1 cellular context compared by ENCODE assay signal in the genomic region with DNA sequence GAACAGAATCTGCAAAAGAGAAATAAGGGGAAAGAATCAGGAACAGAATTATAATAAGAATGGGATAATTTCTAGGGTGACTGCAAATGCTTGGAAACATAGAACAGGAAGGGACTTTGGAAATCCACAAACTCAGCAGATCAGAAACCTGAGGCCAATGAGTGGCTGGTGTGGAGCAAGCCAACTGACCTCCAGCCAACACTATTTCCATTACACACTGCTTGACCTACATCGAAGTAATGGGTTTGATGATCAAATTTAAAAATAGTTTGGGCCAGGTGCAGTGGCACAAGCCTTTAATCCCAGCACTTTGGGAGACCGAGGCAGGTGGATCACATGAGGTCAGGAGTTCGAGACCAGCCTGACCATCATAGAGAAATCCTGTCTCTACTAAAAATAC.
TF ChIP-seq lines count a peak whose summit lies in the region.

No MANE protein-coding gene starts in this region.

TF ChIP-seq in K562, 482 proteins besides CTCF, POLR2A, EP300 and RAD21 (continued from another document):
- TF ChIP-seq, protein P1, sequence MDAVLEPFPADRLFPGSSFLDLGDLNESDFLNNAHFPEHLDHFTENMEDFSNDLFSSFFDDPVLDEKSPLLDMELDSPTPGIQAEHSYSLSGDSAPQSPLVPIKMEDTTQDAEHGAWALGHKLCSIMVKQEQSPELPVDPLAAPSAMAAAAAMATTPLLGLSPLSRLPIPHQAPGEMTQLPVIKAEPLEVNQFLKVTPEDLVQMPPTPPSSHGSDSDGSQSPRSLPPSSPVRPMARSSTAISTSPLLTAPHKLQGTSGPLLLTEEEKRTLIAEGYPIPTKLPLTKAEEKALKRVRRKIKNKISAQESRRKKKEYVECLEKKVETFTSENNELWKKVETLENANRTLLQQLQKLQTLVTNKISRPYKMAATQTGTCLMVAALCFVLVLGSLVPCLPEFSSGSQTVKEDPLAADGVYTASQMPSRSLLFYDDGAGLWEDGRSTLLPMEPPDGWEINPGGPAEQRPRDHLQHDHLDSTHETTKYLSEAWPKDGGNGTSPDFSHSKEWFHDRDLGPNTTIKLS (IDR thresholded peaks at IDR 0.05; ENCODE audit: borderline replicate concordance, low read depth) = no peak
- no peak for TF ChIP-seq PRPF4 (IDR thresholded peaks at IDR 0.05; ENCODE audit: insufficient read depth, low read depth, low read length, poor library complexity, severe bottlenecking)
- TF ChIP-seq, protein P2, sequence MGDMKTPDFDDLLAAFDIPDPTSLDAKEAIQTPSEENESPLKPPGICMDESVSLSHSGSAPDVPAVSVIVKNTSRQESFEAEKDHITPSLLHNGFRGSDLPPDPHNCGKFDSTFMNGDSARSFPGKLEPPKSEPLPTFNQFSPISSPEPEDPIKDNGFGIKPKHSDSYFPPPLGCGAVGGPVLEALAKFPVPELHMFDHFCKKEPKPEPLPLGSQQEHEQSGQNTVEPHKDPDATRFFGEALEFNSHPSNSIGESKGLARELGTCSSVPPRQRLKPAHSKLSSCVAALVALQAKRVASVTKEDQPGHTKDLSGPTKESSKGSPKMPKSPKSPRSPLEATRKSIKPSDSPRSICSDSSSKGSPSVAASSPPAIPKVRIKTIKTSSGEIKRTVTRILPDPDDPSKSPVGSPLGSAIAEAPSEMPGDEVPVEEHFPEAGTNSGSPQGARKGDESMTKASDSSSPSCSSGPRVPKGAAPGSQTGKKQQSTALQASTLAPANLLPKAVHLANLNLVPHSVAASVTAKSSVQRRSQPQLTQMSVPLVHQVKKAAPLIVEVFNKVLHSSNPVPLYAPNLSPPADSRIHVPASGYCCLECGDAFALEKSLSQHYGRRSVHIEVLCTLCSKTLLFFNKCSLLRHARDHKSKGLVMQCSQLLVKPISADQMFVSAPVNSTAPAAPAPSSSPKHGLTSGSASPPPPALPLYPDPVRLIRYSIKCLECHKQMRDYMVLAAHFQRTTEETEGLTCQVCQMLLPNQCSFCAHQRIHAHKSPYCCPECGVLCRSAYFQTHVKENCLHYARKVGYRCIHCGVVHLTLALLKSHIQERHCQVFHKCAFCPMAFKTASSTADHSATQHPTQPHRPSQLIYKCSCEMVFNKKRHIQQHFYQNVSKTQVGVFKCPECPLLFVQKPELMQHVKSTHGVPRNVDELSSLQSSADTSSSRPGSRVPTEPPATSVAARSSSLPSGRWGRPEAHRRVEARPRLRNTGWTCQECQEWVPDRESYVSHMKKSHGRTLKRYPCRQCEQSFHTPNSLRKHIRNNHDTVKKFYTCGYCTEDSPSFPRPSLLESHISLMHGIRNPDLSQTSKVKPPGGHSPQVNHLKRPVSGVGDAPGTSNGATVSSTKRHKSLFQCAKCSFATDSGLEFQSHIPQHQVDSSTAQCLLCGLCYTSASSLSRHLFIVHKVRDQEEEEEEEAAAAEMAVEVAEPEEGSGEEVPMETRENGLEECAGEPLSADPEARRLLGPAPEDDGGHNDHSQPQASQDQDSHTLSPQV (IDR thresholded peaks at IDR 0.05) = 0 out of 2 replicates have a peak, but pooled peaks have one; percentile 26
- TF ChIP-seq ZNF584 (CRISPR knock-in tag; IDR thresholded peaks at IDR 0.05; ENCODE audit: low read depth) = 0 out of 2 replicates have a peak, but pooled peaks have one; percentile 36
- TF ChIP-seq HDGF (IDR thresholded peaks at IDR 0.05) = no peak
- no peak for TF ChIP-seq ZNF232 (CRISPR knock-in tag; IDR thresholded peaks at IDR 0.05)
- no peak for TF ChIP-seq CBFB (CRISPR knock-in tag; IDR thresholded peaks at IDR 0.05)
- no peak for TF ChIP-seq PHF8 (IDR thresholded peaks at IDR 0.05; ENCODE audit: borderline replicate concordance, low read length)
- TF ChIP-seq, protein P3, sequence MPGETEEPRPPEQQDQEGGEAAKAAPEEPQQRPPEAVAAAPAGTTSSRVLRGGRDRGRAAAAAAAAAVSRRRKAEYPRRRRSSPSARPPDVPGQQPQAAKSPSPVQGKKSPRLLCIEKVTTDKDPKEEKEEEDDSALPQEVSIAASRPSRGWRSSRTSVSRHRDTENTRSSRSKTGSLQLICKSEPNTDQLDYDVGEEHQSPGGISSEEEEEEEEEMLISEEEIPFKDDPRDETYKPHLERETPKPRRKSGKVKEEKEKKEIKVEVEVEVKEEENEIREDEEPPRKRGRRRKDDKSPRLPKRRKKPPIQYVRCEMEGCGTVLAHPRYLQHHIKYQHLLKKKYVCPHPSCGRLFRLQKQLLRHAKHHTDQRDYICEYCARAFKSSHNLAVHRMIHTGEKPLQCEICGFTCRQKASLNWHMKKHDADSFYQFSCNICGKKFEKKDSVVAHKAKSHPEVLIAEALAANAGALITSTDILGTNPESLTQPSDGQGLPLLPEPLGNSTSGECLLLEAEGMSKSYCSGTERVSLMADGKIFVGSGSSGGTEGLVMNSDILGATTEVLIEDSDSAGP (CRISPR knock-in tag; IDR thresholded peaks at IDR 0.05) = no peak
- TF ChIP-seq CXXC5 (CRISPR knock-in tag; IDR thresholded peaks at IDR 0.05) = peak; percentile 39; the same call in 1 of the 2 replicates
- TF ChIP-seq MEF2D (tag; conservative IDR thresholded peaks at IDR 0.05; ENCODE audit: low read depth) = no peak
- no peak for TF ChIP-seq CAMTA2 (CRISPR knock-in tag; conservative IDR thresholded peaks at IDR 0.05)
- TF ChIP-seq BMI1 (IDR thresholded peaks at IDR 0.05; ENCODE audit: low read length) = no peak
- no peak for TF ChIP-seq CBX3 (IDR thresholded peaks at IDR 0.05; ENCODE audit: borderline replicate concordance in 1 of 2, low read length in 2 of 2)
- TF ChIP-seq MECOM (CRISPR knock-in tag; IDR thresholded peaks at IDR 0.05) = peak; percentile 42; the same call in 1 of the 2 replicates
- TF ChIP-seq STAT5A (IDR thresholded peaks at IDR 0.05; ENCODE audit: borderline replicate concordance, low read length) = no peak
- TF ChIP-seq ZNF165 (CRISPR knock-in tag; IDR thresholded peaks at IDR 0.05; ENCODE audit: borderline replicate concordance) = 0 out of 2 replicates have a peak, but pooled peaks have one; percentile 33
- TF ChIP-seq, protein P4, sequence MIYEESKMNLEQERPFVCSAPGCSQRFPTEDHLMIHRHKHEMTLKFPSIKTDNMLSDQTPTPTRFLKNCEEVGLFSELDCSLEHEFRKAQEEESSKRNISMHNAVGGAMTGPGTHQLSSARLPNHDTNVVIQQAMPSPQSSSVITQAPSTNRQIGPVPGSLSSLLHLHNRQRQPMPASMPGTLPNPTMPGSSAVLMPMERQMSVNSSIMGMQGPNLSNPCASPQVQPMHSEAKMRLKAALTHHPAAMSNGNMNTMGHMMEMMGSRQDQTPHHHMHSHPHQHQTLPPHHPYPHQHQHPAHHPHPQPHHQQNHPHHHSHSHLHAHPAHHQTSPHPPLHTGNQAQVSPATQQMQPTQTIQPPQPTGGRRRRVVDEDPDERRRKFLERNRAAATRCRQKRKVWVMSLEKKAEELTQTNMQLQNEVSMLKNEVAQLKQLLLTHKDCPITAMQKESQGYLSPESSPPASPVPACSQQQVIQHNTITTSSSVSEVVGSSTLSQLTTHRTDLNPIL (CRISPR knock-in tag; IDR thresholded peaks at IDR 0.05) = no peak
- TF ChIP-seq DMBX1 (CRISPR knock-in tag; IDR thresholded peaks at IDR 0.05; ENCODE audit: borderline replicate concordance) = peak; percentile 86
- TF ChIP-seq, protein P5, sequence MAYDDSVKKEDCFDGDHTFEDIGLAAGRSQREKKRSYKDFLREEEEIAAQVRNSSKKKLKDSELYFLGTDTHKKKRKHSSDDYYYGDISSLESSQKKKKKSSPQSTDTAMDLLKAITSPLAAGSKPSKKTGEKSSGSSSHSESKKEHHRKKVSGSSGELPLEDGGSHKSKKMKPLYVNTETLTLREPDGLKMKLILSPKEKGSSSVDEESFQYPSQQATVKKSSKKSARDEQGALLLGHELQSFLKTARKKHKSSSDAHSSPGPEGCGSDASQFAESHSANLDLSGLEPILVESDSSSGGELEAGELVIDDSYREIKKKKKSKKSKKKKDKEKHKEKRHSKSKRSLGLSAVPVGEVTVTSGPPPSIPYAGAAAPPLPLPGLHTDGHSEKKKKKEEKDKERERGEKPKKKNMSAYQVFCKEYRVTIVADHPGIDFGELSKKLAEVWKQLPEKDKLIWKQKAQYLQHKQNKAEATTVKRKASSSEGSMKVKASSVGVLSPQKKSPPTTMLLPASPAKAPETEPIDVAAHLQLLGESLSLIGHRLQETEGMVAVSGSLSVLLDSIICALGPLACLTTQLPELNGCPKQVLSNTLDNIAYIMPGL (CRISPR knock-in tag; IDR thresholded peaks at IDR 0.05) = no peak
- TF ChIP-seq, protein P6, sequence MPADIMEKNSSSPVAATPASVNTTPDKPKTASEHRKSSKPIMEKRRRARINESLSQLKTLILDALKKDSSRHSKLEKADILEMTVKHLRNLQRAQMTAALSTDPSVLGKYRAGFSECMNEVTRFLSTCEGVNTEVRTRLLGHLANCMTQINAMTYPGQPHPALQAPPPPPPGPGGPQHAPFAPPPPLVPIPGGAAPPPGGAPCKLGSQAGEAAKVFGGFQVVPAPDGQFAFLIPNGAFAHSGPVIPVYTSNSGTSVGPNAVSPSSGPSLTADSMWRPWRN (IDR thresholded peaks at IDR 0.05; ENCODE audit: low read depth) = no peak
- no peak for TF ChIP-seq KAT2B (IDR thresholded peaks at IDR 0.05; ENCODE audit: low read depth, low read length)
- peak; percentile 36; the same call in 1 of the 2 replicates for TF ChIP-seq C11orf30 (IDR thresholded peaks at IDR 0.05; ENCODE audit: low read depth)
- TF ChIP-seq TAL1 (IDR thresholded peaks at IDR 0.05) = no peak
- TF ChIP-seq KDM5B (IDR thresholded peaks at IDR 0.05; ENCODE audit: insufficient replicate concordance, low read depth, low read length) = no peak
- TF ChIP-seq ZNF143 (CRISPR knock-in tag; IDR thresholded peaks at IDR 0.05) = no peak
- TF ChIP-seq SETDB1 (IDR thresholded peaks at IDR 0.05; ENCODE audit: low read length) = no peak
- TF ChIP-seq CBX8 (IDR thresholded peaks at IDR 0.05; ENCODE audit: borderline replicate concordance, extremely low read depth, low read depth, low read length, poor library complexity, severe bottlenecking) = no peak
- TF ChIP-seq, protein P7, sequence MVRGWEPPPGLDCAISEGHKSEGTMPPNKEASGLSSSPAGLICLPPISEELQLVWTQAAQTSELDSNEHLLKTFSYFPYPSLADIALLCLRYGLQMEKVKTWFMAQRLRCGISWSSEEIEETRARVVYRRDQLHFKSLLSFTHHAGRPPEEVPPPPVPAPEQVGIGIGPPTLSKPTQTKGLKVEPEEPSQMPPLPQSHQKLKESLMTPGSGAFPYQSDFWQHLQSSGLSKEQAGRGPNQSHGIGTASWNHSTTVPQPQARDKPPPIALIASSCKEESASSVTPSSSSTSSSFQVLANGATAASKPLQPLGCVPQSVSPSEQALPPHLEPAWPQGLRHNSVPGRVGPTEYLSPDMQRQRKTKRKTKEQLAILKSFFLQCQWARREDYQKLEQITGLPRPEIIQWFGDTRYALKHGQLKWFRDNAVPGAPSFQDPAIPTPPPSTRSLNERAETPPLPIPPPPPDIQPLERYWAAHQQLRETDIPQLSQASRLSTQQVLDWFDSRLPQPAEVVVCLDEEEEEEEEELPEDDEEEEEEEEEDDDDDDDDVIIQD (CRISPR knock-in tag; IDR thresholded peaks at IDR 0.05) = 0 out of 2 replicates have a peak, but pooled peaks have one; percentile 80
- peak; percentile 68 for TF ChIP-seq ZNF316 (IDR thresholded peaks at IDR 0.05)
- TF ChIP-seq ZNF311 (CRISPR knock-in tag; IDR thresholded peaks at IDR 0.05) = peak; percentile 62; the same call in 1 of the 2 replicates
- TF ChIP-seq KDM1A (IDR thresholded peaks at IDR 0.05) = no peak
- TF ChIP-seq NR2C1 (IDR thresholded peaks at IDR 0.05) = no peak
- TF ChIP-seq NR2C1 (tag; IDR thresholded peaks at IDR 0.05) = no peak
- no peak for TF ChIP-seq RCOR1 (IDR thresholded peaks at IDR 0.05; ENCODE audit: borderline replicate concordance in 1 of 2, low read depth in 2 of 2, low read length in 2 of 2)
